Comparison of ENCODE assay signal across 8 cellular contexts in genomic region chr1:43934279-43934985, GRCh38. TPM values are rescaled to one million over a fixed set of nuclear protein-coding genes. Genes with fewer than 3 reads are reported as not detected.
DNase-seq lines count a peak whose midpoint lies in the region; ATAC-seq lines count a peak whose summit lies in the region.

No MANE protein-coding gene starts in this region.

- intact Hi-C loops in Right ventricle myocardium superior (cut with DNase I), result loop anchor here (2.0 to 10.0 kb wide), 2 partner anchors 170 to 410 kb away; no protein-coding TSS in a partner anchor
- intact Hi-C loops in posterior cingulate gyrus (cut with DNase I), result loop anchor here (1.0 to 5.0 kb wide), 2 partner anchors 171 to 407 kb away; no protein-coding TSS in a partner anchor

- peak; percentile 91 for DNase-seq in DMS53 (lab: John Stamatoyannopoulos, UW)
- DNase-seq in Kasumi-1 (lab: John Stamatoyannopoulos, UW), result peak; percentile 54 to 66
- peak; percentile 73 for DNase-seq in RPMI7951 (ENCODE audit: low read depth)
- DNase-seq in activated naive CD4-positive, alpha-beta T cell treated with anti-CD3 and anti-CD28 coated beads, Interleukin-2, amount 50 U/mL, for 16 hours, result peak; percentile 62
- peak; percentile 74 for DNase-seq in Right ventricle myocardium superior
- peak in 8 of 10 donors; percentile 66 to 95 (median 70) for DNase-seq in posterior cingulate gyrus

- peak; percentile 62 for ATAC-seq in Right ventricle myocardium superior (ENCODE audit: poor library complexity)
- no peak for ATAC-seq in HG03139 (IDR thresholded peaks at IDR 0.05; ENCODE audit: unreplicated experiment)
- no peak for ATAC-seq in GM18858 (IDR thresholded peaks at IDR 0.05; ENCODE audit: unreplicated experiment)

RNA-seq across cellular contexts. Expression of gene ARTN, which starts 0.8 kb away (rescaled TPM):
- 9.1 and 10.7 TPM in 2 replicates for total RNA-seq in RPMI7951 (2014; rRNA removed; shearing (Covaris generic))
- not detected for total RNA-seq in Right ventricle myocardium superior

RNA-seq across cellular contexts. Expression of gene IPO13, which starts 12.3 kb away (rescaled TPM):
- total RNA-seq in RPMI7951 (2014; rRNA removed; shearing (Covaris generic)), result 23.2 and 25.8 TPM in 2 replicates
- 58.8 TPM for total RNA-seq in Right ventricle myocardium superior

RNA-seq across cellular contexts. Expression of gene DPH2, which starts 35.4 kb away (rescaled TPM):
- 25.5 and 27.6 TPM in 2 replicates for total RNA-seq in RPMI7951 (2014; rRNA removed; shearing (Covaris generic))
- total RNA-seq in Right ventricle myocardium superior, result 16.2 TPM

RNA-seq across cellular contexts. Expression of gene ATP6V0B, which starts 40.3 kb away (rescaled TPM):
- total RNA-seq in RPMI7951 (2014; rRNA removed; shearing (Covaris generic)), result 221 and 293 TPM in 2 replicates
- total RNA-seq in Right ventricle myocardium superior, result 80.9 TPM

RNA-seq across cellular contexts. Expression of gene B4GALT2, which starts 44.6 kb away (rescaled TPM):
- 69.8 and 78.1 TPM in 2 replicates for total RNA-seq in RPMI7951 (2014; rRNA removed; shearing (Covaris generic))
- total RNA-seq in Right ventricle myocardium superior, result 34.3 TPM
